Comparison of ENCODE assay signal across 9 cellular contexts in the genomic region with DNA sequence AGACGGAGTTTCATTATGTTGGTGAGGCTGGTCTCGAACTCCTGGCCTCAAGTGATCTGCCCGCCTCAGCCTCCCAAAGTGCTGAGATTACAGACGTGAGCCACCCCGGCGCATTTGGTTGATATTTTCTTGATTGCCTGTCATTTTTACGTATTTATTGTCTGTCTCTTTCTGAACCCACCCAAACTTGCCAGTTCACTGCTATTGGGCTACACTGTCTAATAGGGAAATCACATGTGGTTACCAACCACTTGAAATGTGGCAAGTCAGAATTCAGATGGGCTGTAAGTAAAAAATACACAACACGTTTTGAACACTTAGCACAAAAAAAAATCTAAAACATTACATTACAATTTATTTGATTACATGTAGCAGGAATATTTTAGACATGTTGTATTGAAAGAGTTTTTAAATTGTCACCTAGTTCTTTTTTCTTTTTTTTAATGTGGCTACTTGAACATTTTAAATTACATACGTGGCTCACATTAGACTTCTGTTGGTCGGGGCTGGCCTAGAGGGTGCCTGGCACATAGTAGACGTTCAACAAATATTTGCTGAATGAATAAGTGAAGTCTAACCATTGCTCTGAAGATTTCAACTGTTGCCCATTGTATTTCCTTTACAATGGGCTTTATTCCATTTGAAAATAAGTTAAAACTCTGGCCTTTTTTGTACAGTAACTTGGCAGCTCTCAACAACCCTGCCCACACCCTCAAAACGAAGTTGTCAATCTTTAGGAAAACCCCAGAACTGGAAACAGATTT. TPM values are rescaled to one million over a fixed set of nuclear protein-coding genes. Genes with fewer than 3 reads are reported as not detected.
DNase-seq lines count a peak whose midpoint lies in the region; ATAC-seq, FAIRE-seq and TF ChIP-seq lines count a peak whose summit lies in the region.
"Had no signal": no experiment of that assay in that cellular context is flagged by ENCODE, and none has a peak within 500 bp of the region (broad histone marks: within the 10 kb centered on the region; RNA-seq: fewer than 3 reads in every experiment).

No MANE protein-coding gene starts in this region.

- TF ChIP-seq CTCF in suprapubic skin (IDR thresholded peaks at IDR 0.05), result no peak

- H3K4ac ChIP-seq in neuronal stem cell (ENCODE audit: low read length), result no peak overlapping the region

- no peak for ATAC-seq in GM19035 (IDR thresholded peaks at IDR 0.05; ENCODE audit: unreplicated experiment)

- no peak overlapping the region for H3K14ac ChIP-seq in neuronal stem cell (ENCODE audit: low read length)

- 63% methylated on average over 12 of the region's 12 CpGs for WGBS in suprapubic skin
- WGBS in neuronal stem cell (ENCODE audit: extremely low coverage in 2 of 2, insufficient read length in 2 of 2, insufficient replicate concordance in 1 of 2), 2 donors, result no CpG with 5 or more reads among the region's 12 CpGs

- H3K27ac ChIP-seq in suprapubic skin (peak overlapping the region; percentile 97), neuronal stem cell (replicated peaks; ENCODE audit: low read length) (no peak overlapping the region)

- H3K27me3 ChIP-seq in suprapubic skin (no peaks in the 10 kb centered on the region), neuronal stem cell (ENCODE audit: control insufficient read depth in 3 of 3, insufficient read depth in 3 of 3, low read depth in 1 of 3, low read length in 3 of 3) (no peaks in the 10 kb centered on the region)

- FAIRE-seq in islet of Langerhans (lab: Jason Lieb, UNC), result peak; percentile 65

- H3K4me3 ChIP-seq in suprapubic skin, result peak overlapping the region; percentile 88
- peak overlapping the region in 1 of 2 donors; percentile 75 for H3K4me3 ChIP-seq in neuronal stem cell (ENCODE audit: low read length in 2 of 2)

- H2AFZ ChIP-seq in neuronal stem cell (ENCODE audit: low read length), result no peak overlapping the region

- H3K9me3 Mint-ChIP-seq in activated CD4-positive, alpha-beta T cell treated with anti-CD3 and anti-CD28 coated beads, Interleukin-2, amount 10 ng/mL, durations not matched to agents 24 days and 14 days, result no peaks in the 10 kb centered on the region

- TF ChIP-seq EP300 in suprapubic skin (IDR thresholded peaks at IDR 0.05), result no peak

- H3K27ac Mint-ChIP-seq in activated CD4-positive, alpha-beta T cell treated with anti-CD3 and anti-CD28 coated beads, Interleukin-2, amount 10 ng/mL, durations not matched to agents 24 days and 14 days, result peak overlapping the region; percentile 96

- H2BK5ac ChIP-seq in neuronal stem cell (ENCODE audit: low read length), result no peak overlapping the region

- H3K9ac ChIP-seq in neuronal stem cell (ENCODE audit: low read depth, low read length, poor library complexity), result no peak overlapping the region

- no peak overlapping the region for H4K8ac ChIP-seq in neuronal stem cell (ENCODE audit: low read depth, low read length)

- H3K27me3 Mint-ChIP-seq in activated CD4-positive, alpha-beta T cell treated with anti-CD3 and anti-CD28 coated beads, Interleukin-2, amount 10 ng/mL, durations not matched to agents 24 days and 14 days, result no peaks in the 10 kb centered on the region

- intact Hi-C loops in activated CD4-positive, alpha-beta T cell treated with anti-CD3 and anti-CD28 coated beads, Interleukin-2, amount 10 ng/mL, durations not matched to agents 24 days and 14 days (cut with micrococcal nuclease), result no loop called here

- H2BK120ac ChIP-seq in neuronal stem cell (ENCODE audit: low read depth, low read length), result no peak overlapping the region

- H3K4me2 ChIP-seq in neuronal stem cell (ENCODE audit: insufficient read depth, low read length, poor library complexity, severe bottlenecking), result no peak overlapping the region

- H3K36me3 Mint-ChIP-seq in activated CD4-positive, alpha-beta T cell treated with anti-CD3 and anti-CD28 coated beads, Interleukin-2, amount 10 ng/mL, durations not matched to agents 24 days and 14 days (ENCODE audit: low read depth), result peaks cover 30% of the 10 kb centered on the region

- no peak overlapping the region for H4K91ac ChIP-seq in neuronal stem cell (ENCODE audit: low read depth, low read length, poor library complexity)

- H3K4me3 Mint-ChIP-seq in activated CD4-positive, alpha-beta T cell treated with anti-CD3 and anti-CD28 coated beads, Interleukin-2, amount 10 ng/mL, durations not matched to agents 24 days and 14 days, result peak overlapping the region; percentile 93

- H2AK5ac ChIP-seq in neuronal stem cell (ENCODE audit: low read depth, low read length), result no peak overlapping the region

- H2BK15ac ChIP-seq in neuronal stem cell (ENCODE audit: low read length), result no peak overlapping the region

- H3K18ac ChIP-seq in neuronal stem cell (ENCODE audit: low read length), result no peak overlapping the region

- no peak for TF ChIP-seq POLR2A in suprapubic skin (IDR thresholded peaks at IDR 0.05)

- no peak for DNase-seq in activated CD4-positive, alpha-beta T cell treated with anti-CD3 and anti-CD28 coated beads, Interleukin-2, amount 10 ng/mL, durations not matched to agents 24 days and 14 days
- DNase-seq in activated CD4-positive, alpha-beta T cell treated with anti-CD3 and anti-CD28 coated beads for 4 hours, result no peak
- peak; percentile 55 for DNase-seq in amniotic epithelial cell (ENCODE audit: low read depth)
- no peak for DNase-seq in suprapubic skin (ENCODE audit: low spot score in 2 of 2)
- no peak for DNase-seq in DMS153 (lab: John Stamatoyannopoulos, UW)
- no peak for DNase-seq in neuronal stem cell (ENCODE audit: low spot score)
- DNase-seq: activated CD8-positive, alpha-beta memory T cell treated with anti-CD3 and anti-CD28 coated beads, Interleukin-2, amount 50 U/mL, for 48 hours had no signal

- H3K9me3 ChIP-seq in suprapubic skin (no peaks in the 10 kb centered on the region), neuronal stem cell (replicated peaks in 1 of 2; ENCODE audit: control insufficient read depth in 2 of 2, insufficient read depth in 1 of 2, low read depth in 1 of 2, low read length in 2 of 2) (peaks cover 0 to 3% of the 10 kb centered on the region in 2 donors)

- H3K4me1 ChIP-seq in suprapubic skin (peaks cover 42% of the 10 kb centered on the region), neuronal stem cell (ENCODE audit: control insufficient read depth in 2 of 2, insufficient read depth in 1 of 2, low read depth in 1 of 2, low read length in 2 of 2) (peaks cover 4 to 9% of the 10 kb centered on the region in 2 donors)

- H3K23ac ChIP-seq in neuronal stem cell (ENCODE audit: low read depth, low read length, poor library complexity), result no peak overlapping the region

- H3K36me3 ChIP-seq in suprapubic skin (no peaks in the 10 kb centered on the region), neuronal stem cell (replicated peaks in 1 of 2; ENCODE audit: control insufficient read depth in 2 of 2, insufficient read depth in 2 of 2, low read length in 2 of 2) (peaks cover 0 to 15% of the 10 kb centered on the region in 2 donors)

- peaks cover 39% of the 10 kb centered on the region for H3K4me1 Mint-ChIP-seq in activated CD4-positive, alpha-beta T cell treated with anti-CD3 and anti-CD28 coated beads, Interleukin-2, amount 10 ng/mL, durations not matched to agents 24 days and 14 days

- H2BK12ac ChIP-seq in neuronal stem cell (ENCODE audit: low read length), result no peak overlapping the region

- H3K79me1 ChIP-seq in neuronal stem cell (ENCODE audit: low read depth, low read length), result no peaks in the 10 kb centered on the region

RNA-seq across cellular contexts. Expression of gene WSB2, which starts 1.9 kb away (rescaled TPM):
- total RNA-seq in activated CD4-positive, alpha-beta T cell treated with anti-CD3 and anti-CD28 coated beads, Interleukin-2, amount 10 ng/mL, durations not matched to agents 24 days and 14 days, result 129 and 133 TPM in 2 replicates
- total RNA-seq in suprapubic skin, result 10 to 100 TPM; 46.0 to 74.3 (median 60.7) TPM
- 33.1 TPM for polyA plus RNA-seq in neuronal stem cell (2013, experiment 1 of 2)
- 32.2 TPM for polyA plus RNA-seq in neuronal stem cell (2013, experiment 2 of 2)

RNA-seq across cellular contexts. Expression of gene RFC5, which starts 42.6 kb away (rescaled TPM):
- total RNA-seq in activated CD4-positive, alpha-beta T cell treated with anti-CD3 and anti-CD28 coated beads, Interleukin-2, amount 10 ng/mL, durations not matched to agents 24 days and 14 days, result 82.9 and 84.4 TPM in 2 replicates
- total RNA-seq in suprapubic skin, result 10 to 100 TPM in 2 of 4 donors, 1 to 10 TPM in 2; 9.0 to 14.0 (median 10.7) TPM
- polyA plus RNA-seq in neuronal stem cell (2013, experiment 1 of 2), result 52.8 TPM
- 54.8 TPM for polyA plus RNA-seq in neuronal stem cell (2013, experiment 2 of 2)

RNA-seq across cellular contexts. Expression of gene VSIG10, which starts 44.7 kb away (rescaled TPM):
- total RNA-seq in activated CD4-positive, alpha-beta T cell treated with anti-CD3 and anti-CD28 coated beads, Interleukin-2, amount 10 ng/mL, durations not matched to agents 24 days and 14 days, result 12.8 and 14.4 TPM in 2 replicates
- 10 to 100 TPM; 20.4 to 25.9 (median 23.6) TPM for total RNA-seq in suprapubic skin
- polyA plus RNA-seq in neuronal stem cell (2013, experiment 1 of 2), result 11.4 TPM
- 14.1 TPM for polyA plus RNA-seq in neuronal stem cell (2013, experiment 2 of 2)
